In genomic region chr7:45088821-45089313, GRCh38 we compare ENCODE assay signal across 8 cellular contexts. TPM values are rescaled to one million over a fixed set of nuclear protein-coding genes. Genes with fewer than 3 reads are reported as not detected.
A peak's percentile ranks its signal among the peaks of the same experiment; 100 is the strongest.
DNase-seq lines count a peak whose midpoint lies in the region; ATAC-seq and TF ChIP-seq lines count a peak whose summit lies in the region.

A gene with protein sequence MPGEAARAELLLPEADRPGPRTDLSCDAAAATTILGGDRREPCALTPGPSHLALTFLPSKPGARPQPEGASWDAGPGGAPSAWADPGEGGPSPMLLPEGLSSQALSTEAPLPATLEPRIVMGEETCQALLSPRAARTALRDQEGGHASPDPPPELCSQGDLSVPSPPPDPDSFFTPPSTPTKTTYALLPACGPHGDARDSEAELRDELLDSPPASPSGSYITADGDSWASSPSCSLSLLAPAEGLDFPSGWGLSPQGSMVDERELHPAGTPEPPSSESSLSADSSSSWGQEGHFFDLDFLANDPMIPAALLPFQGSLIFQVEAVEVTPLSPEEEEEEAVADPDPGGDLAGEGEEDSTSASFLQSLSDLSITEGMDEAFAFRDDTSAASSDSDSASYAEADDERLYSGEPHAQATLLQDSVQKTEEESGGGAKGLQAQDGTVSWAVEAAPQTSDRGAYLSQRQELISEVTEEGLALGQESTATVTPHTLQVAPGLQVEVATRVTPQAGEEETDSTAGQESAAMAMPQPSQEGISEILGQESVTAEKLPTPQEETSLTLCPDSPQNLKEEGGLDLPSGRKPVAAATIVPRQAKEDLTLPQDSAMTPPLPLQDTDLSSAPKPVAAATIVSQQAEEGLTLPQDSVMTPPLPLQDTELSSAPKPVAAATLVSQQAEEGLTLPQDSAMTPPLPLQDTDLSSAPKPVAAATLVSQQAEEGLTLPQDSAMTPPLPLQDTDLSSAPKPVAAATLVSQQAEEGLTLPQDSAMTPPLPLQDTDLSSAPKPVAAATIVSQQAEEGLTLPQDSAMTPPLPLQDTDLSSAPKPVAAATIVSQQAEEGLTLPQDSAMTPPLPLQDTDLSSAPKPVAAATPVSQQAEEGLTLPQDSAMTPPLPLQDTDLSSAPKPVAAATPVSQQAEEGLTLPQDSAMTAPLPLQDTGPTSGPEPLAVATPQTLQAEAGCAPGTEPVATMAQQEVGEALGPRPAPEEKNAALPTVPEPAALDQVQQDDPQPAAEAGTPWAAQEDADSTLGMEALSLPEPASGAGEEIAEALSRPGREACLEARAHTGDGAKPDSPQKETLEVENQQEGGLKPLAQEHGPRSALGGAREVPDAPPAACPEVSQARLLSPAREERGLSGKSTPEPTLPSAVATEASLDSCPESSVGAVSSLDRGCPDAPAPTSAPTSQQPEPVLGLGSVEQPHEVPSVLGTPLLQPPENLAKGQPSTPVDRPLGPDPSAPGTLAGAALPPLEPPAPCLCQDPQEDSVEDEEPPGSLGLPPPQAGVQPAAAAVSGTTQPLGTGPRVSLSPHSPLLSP (N-terminal part only) (minus strand): TSS chr7:45088969. CDS start chr7:45088894, 75 bp downstream.

- DNase-seq in stimulated activated CD8-positive, alpha-beta memory T cell treated with anti-CD3 and anti-CD28 coated beads, Interleukin-12 subunit alpha, Interleukin-12 subunit beta, amount 100 ng/mL, for 4 hours (ENCODE audit: low read depth): peak; percentile 18
- DNase-seq in stimulated activated CD8-positive, alpha-beta memory T cell treated with anti-CD3 and anti-CD28 coated beads, Interleukin-4, amount 100 ng/mL, for 48 hours: no peak
- no peak for DNase-seq in activated T-cell treated with anti-CD3 and anti-CD28 coated beads, Interleukin-2, amount 50 U/mL, for 4 hours
- DNase-seq in foreskin keratinocyte: no peak
- peak; percentile 63 for DNase-seq in nephron progenitor cell
- DNase-seq in UCSD-AML1 (lab: John Stamatoyannopoulos, UW; ENCODE audit: unreplicated experiment): no peak

- H3K4me3 Mint-ChIP-seq in activated T-cell treated with anti-CD3 and anti-CD28 coated beads, Interleukin-2, amount 50 U/mL, for 4 hours: peak within 1 kb of the TSS; percentile 67
- peak within 1 kb of the TSS; percentile 74 for H3K4me3 Mint-ChIP-seq in nephron progenitor cell

- ATAC-seq in activated T-cell treated with anti-CD3 and anti-CD28 coated beads, Interleukin-2, amount 50 U/mL, for 4 hours: peak; percentile 63 to 74
- ATAC-seq in foreskin keratinocyte (peak; percentile 53), HG02884 (IDR thresholded peaks at IDR 0.05; ENCODE audit: unreplicated experiment) (no peak), HG03521 (IDR thresholded peaks at IDR 0.05; ENCODE audit: unreplicated experiment) (no peak)

- H3K27me3 Mint-ChIP-seq in activated T-cell treated with anti-CD3 and anti-CD28 coated beads, Interleukin-2, amount 50 U/mL, for 4 hours (ENCODE audit: low read depth): peaks cover 15% of the 10 kb centered on the region
- peaks cover 50% of the 10 kb centered on the region for H3K27me3 Mint-ChIP-seq in nephron progenitor cell (ENCODE audit: low read depth, poor library complexity)

- H3K4me1 ChIP-seq in foreskin keratinocyte: peaks cover 10% of the 10 kb centered on the region

- no peak within 1 kb of the TSS for H3K27ac ChIP-seq in foreskin keratinocyte

- no peak within 1 kb of the TSS for H3K27ac Mint-ChIP-seq in nephron progenitor cell

- peaks cover 6% of the 10 kb centered on the region for H3K9me3 Mint-ChIP-seq in activated T-cell treated with anti-CD3 and anti-CD28 coated beads, Interleukin-2, amount 50 U/mL, for 4 hours
- H3K9me3 Mint-ChIP-seq in nephron progenitor cell: peaks cover 9% of the 10 kb centered on the region

- H3K36me3 Mint-ChIP-seq in activated T-cell treated with anti-CD3 and anti-CD28 coated beads, Interleukin-2, amount 50 U/mL, for 4 hours (ENCODE audit: insufficient read depth): peaks cover 3% of the 10 kb centered on the region
- no peaks in the 10 kb centered on the region for H3K36me3 Mint-ChIP-seq in nephron progenitor cell (ENCODE audit: low read depth)

- TF ChIP-seq CTCF in foreskin keratinocyte (conservative IDR thresholded peaks at IDR 0.05): no peak
- TF ChIP-seq CTCF in nephron progenitor cell (IDR thresholded peaks at IDR 0.05): no peak

- peaks cover 6% of the 10 kb centered on the region for H3K4me1 Mint-ChIP-seq in activated T-cell treated with anti-CD3 and anti-CD28 coated beads, Interleukin-2, amount 50 U/mL, for 4 hours (ENCODE audit: low read depth)
- H3K4me1 Mint-ChIP-seq in nephron progenitor cell: peaks cover 17% of the 10 kb centered on the region

- H3K27me3 ChIP-seq in foreskin keratinocyte: no peaks in the 10 kb centered on the region

RNA-seq across cellular contexts. Expression of the gene that starts here (rescaled TPM):
- under 1 TPM; 0.14 to 0.66 (median 0.37) TPM for total RNA-seq in activated T-cell treated with anti-CD3 and anti-CD28 coated beads, Interleukin-2, amount 50 U/mL, for 4 hours
- 4.4 and 5.3 TPM in 2 replicates for total RNA-seq in foreskin keratinocyte
- polyA plus RNA-seq in foreskin keratinocyte: 3.4 and 3.8 TPM in 2 replicates

Comparison
In these comparisons a context has a peak if more than half of its experiments do, and no peak if none do; other contexts are left out.
1. DNase-seq: peak in stimulated activated CD8-positive, alpha-beta memory T cell treated with anti-CD3 and anti-CD28 coated beads, Interleukin-12 subunit alpha, Interleukin-12 subunit beta, amount 100 ng/mL, for 4 hours (single experiment) and nephron progenitor cell (single experiment); none in stimulated activated CD8-positive, alpha-beta memory T cell treated with anti-CD3 and anti-CD28 coated beads, Interleukin-4, amount 100 ng/mL, for 48 hours (single experiment), activated T-cell treated with anti-CD3 and anti-CD28 coated beads, Interleukin-2, amount 50 U/mL, for 4 hours (single experiment), foreskin keratinocyte (0 of 2) and UCSD-AML1 (single experiment).
2. Peak in ATAC-seq in activated T-cell treated with anti-CD3 and anti-CD28 coated beads, Interleukin-2, amount 50 U/mL, for 4 hours; RNA of the gene not detected or under 1 TPM.